In genomic region chr7:70645876-70646336, GRCh38 we compare ENCODE assay signal across 11 cellular contexts.
"Had no signal": no experiment of that assay in that cellular context is flagged by ENCODE, and none has a peak within 500 bp of the region (broad histone marks: within the 10 kb centered on the region; RNA-seq: fewer than 3 reads in every experiment).

No MANE protein-coding gene starts in this region.

- H3K27me3 ChIP-seq: brain microvascular endothelial cell had no signal

- ATAC-seq: activated naive CD4-positive, alpha-beta T cell treated with anti-CD3 and anti-CD28 coated beads, Interleukin-2, amount 50 U/mL, for 72 hours; esophagus mucosa; naive thymus-derived CD4-positive, alpha-beta T cell had no signal

- DNase-seq: activated CD4-positive, alpha-beta T cell treated with anti-CD3 and anti-CD28 coated beads, Interleukin-2, amount 50 U/mL, for 4 hours; activated CD4-positive, CD25-positive, alpha-beta regulatory T cell treated with anti-CD3 and anti-CD28 coated beads, Interleukin-2, amount 50 U/mL, for 72 hours; activated effector memory CD4-positive, alpha-beta T cell treated with anti-CD3 and anti-CD28 coated beads, Interleukin-2, amount 50 U/mL, for 16 hours; activated T-cell treated with anti-CD3 and anti-CD28 coated beads, Interleukin-2, amount 50 U/mL, for 24 hours; amniotic stem cell; brain microvascular endothelial cell; left cardiac atrium; naive thymus-derived CD4-positive, alpha-beta T cell; small intestine had no signal

- H3K4me3 Mint-ChIP-seq: activated T-cell treated with anti-CD3 and anti-CD28 coated beads, Interleukin-2, amount 50 U/mL, for 24 hours; naive thymus-derived CD4-positive, alpha-beta T cell had no signal

- H3K27ac Mint-ChIP-seq: activated naive CD4-positive, alpha-beta T cell treated with anti-CD3 and anti-CD28 coated beads, Interleukin-2, amount 50 U/mL, for 72 hours; activated T-cell treated with anti-CD3 and anti-CD28 coated beads, Interleukin-2, amount 50 U/mL, for 24 hours had no signal

- FAIRE-seq: small intestine had no signal

- H3K27ac ChIP-seq: brain microvascular endothelial cell had no signal
